ENCODE assay signal across 8 cellular contexts in the genomic region with DNA sequence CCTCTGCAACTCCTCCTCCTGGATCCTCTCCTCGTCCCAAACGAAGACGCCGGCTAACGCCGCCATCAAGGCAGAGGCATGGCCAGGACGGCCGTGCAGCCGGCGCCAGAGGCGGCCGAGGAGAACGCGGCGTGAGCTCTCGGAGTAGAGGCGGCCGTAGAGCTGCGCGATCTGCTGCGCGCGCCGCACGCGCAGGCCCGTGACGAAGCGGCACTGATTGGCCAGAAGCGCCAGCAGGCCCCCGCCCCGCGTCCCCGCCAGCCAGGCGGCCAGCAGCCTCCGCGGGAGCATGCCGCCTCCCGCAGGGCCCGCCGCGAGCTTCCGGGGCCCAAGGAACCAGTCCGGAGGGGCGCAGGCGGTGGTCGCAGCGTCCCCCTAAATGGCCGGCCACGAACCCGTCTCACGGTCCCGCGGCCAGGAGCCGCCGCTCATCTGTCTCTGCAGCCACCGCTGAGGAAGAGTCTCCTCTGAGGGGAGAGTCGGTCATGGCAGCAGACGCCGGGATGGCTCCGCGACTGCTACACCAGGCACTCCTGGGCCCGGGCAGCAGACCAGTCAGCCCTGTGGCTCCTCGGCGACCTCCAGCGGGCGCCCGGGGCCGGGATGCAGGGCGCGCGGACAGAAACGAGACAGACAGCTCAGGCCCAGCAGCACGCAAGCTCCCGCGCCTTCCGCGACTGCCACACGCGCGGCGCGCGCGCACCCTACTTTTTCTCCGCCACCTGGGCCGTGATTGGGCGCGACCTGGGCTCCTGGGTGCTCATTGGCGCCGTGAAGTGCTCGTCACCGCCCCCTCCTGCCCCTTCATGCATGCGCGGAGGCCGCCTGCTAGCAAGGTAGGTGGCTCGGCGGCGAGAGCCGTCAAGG.
DNase-seq lines count a peak whose midpoint lies in the region; ATAC-seq and TF ChIP-seq lines count a peak whose summit lies in the region.

Gene STARD7 (minus strand): TSS at position 684 of the 867 bp plus-strand sequence. CDS start 393 bp downstream, at position 291.

- H3K4me3 ChIP-seq in AG09309 (ENCODE audit: control insufficient read depth, low read depth, low read length) = peak within 1 kb of the TSS; percentile 83

- peak; percentile 95 for TF ChIP-seq POLR2A in GM18951 (IDR thresholded peaks at IDR 0.05; ENCODE audit: extremely low read depth, insufficient read depth, insufficient read length)

- no peak for TF ChIP-seq CTCF in AG09309 (IDR thresholded peaks at IDR 0.05; ENCODE audit: control insufficient read depth, insufficient read depth, low read depth, low read length, missing control alignments)

- DNase-seq in AG09309 (ENCODE audit: low read depth) (peak; percentile 88), NCI-H345 treated with DMSO at 0.1 percent for 48 hours (lab: John Stamatoyannopoulos, UW; ENCODE audit: unreplicated experiment) (peak; percentile 95), inferior parietal cortex (ENCODE audit: extremely low spot score) (peak; percentile 95)
- peak; percentile 92 to 95 (median 94) for DNase-seq in activated CD4-positive, CD25-positive, alpha-beta regulatory T cell (lab: John Stamatoyannopoulos, UW)
- DNase-seq in central memory CD4-positive, alpha-beta T cell = peak; percentile 94
- peak; percentile 96 to 98 for DNase-seq in stimulated activated CD4-positive, alpha-beta T cell treated with anti-CD3 and anti-CD28 coated beads, Interleukin-12 subunit alpha, Interleukin-12 subunit beta, amount 100 ng/mL, for 24 hours (ENCODE audit: low read depth in 2 of 2)

- in situ Hi-C loops in GM18951 (cut with MboI; ENCODE audit: low sequenced_read_pairs, unreplicated experiment) = no loop called here

- peak; percentile 83 for ATAC-seq in HG03196 (IDR thresholded peaks at IDR 0.05; ENCODE audit: unreplicated experiment)

Comparison
In these comparisons a context has a peak if more than half of its experiments do, and no peak if none do; other contexts are left out.
1. Peak in every context shown above with its lines: DNase-seq, ATAC-seq and H3K4me3 ChIP-seq.